17 cellular contexts compared by ENCODE assay signal in the genomic region with DNA sequence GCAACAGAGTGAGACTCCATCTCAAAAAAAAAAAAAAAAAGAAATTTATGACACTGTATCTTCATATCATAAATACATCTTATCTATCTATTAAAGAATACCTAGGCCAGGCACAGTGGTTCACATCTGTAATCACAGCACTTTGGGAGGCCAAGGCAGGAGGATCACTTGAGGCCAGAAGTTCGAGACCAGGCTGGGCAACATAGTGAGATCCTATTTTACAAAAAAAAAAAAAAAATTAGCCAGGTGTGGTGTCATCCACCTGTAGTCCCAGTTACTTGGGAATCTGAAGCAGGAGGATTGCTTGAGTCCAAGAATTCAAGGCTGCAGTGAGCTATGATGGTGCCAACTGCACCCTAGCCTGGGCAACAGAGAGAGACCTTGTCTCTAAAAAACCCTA.
"Had no signal": no experiment of that assay in that cellular context is flagged by ENCODE, and none has a peak within 500 bp of the region (broad histone marks: within the 10 kb centered on the region; RNA-seq: fewer than 3 reads in every experiment).

No MANE protein-coding gene starts in this region.

- H3K4me3 Mint-ChIP-seq: activated CD4-positive, alpha-beta T cell treated with anti-CD3 and anti-CD28 coated beads, Interleukin-2, amount 10 ng/mL, durations not matched to agents 24 days and 14 days; activated CD8-positive, alpha-beta T cell treated with anti-CD3 and anti-CD28 coated beads for 36 hours; activated naive CD4-positive, alpha-beta T cell treated with anti-CD3 and anti-CD28 coated beads, Interleukin-2, amount 50 U/mL, for 24 hours; activated naive CD8-positive, alpha-beta T cell treated with anti-CD3 and anti-CD28 coated beads, Interleukin-2, amount 10 ng/mL, durations not matched to agents 7 days and 5 days; activated T-cell treated with anti-CD3 and anti-CD28 coated beads, Interleukin-2, amount 50 U/mL, for 24 hours; T-cell; T-helper 17 cell had no signal

- H3K4me3 ChIP-seq: adrenal gland, body of pancreas, breast epithelium, PC-9 had no signal

- H3K27me3 Mint-ChIP-seq: activated CD4-positive, alpha-beta T cell treated with anti-CD3 and anti-CD28 coated beads, Interleukin-2, amount 10 ng/mL, durations not matched to agents 24 days and 14 days; activated naive CD4-positive, alpha-beta T cell treated with anti-CD3 and anti-CD28 coated beads, Interleukin-2, amount 50 U/mL, for 24 hours had no signal

- H3K27ac Mint-ChIP-seq: activated CD4-positive, alpha-beta T cell treated with anti-CD3 and anti-CD28 coated beads, Interleukin-2, amount 10 ng/mL, durations not matched to agents 24 days and 14 days; activated CD8-positive, alpha-beta T cell treated with anti-CD3 and anti-CD28 coated beads for 36 hours; activated naive CD4-positive, alpha-beta T cell treated with anti-CD3 and anti-CD28 coated beads, Interleukin-2, amount 50 U/mL, for 24 hours; activated naive CD8-positive, alpha-beta T cell treated with anti-CD3 and anti-CD28 coated beads, Interleukin-2, amount 10 ng/mL, durations not matched to agents 7 days and 5 days; activated T-cell treated with anti-CD3 and anti-CD28 coated beads, Interleukin-2, amount 50 U/mL, for 24 hours; activated T-helper 2 cell treated with anti-CD3 and anti-CD28 coated beads, Interferon-gamma antibody, Interleukin-2, Interleukin-4, amounts not matched to agents 10 μg/mL and 5 μg/mL and 100 μg/mL, durations not matched to agents 14 hours and 24 hours and 36 hours; T-cell; T-helper 17 cell had no signal

- H3K36me3 ChIP-seq: adrenal gland, breast epithelium had no signal

- H3K4me2 ChIP-seq: PC-9 had no signal

- FAIRE-seq: astrocyte, RCC 7860 had no signal

- H3K27ac ChIP-seq: body of pancreas, PC-9, RWPE1, VCaP had no signal

- H3K9me3 Mint-ChIP-seq: activated CD4-positive, alpha-beta T cell treated with anti-CD3 and anti-CD28 coated beads, Interleukin-2, amount 10 ng/mL, durations not matched to agents 24 days and 14 days; activated T-cell treated with anti-CD3 and anti-CD28 coated beads, Interleukin-2, amount 50 U/mL, for 24 hours had no signal

- H2AFZ ChIP-seq: PC-9 had no signal

- H3K9me3 ChIP-seq: adrenal gland, body of pancreas, breast epithelium had no signal

- DNase-seq: activated gamma-delta T cell had no signal

- H3K4me1 ChIP-seq: body of pancreas had no signal

- H3K36me3 Mint-ChIP-seq: activated naive CD4-positive, alpha-beta T cell treated with anti-CD3 and anti-CD28 coated beads, Interleukin-2, amount 50 U/mL, for 24 hours; T-cell had no signal

- H3K27me3 ChIP-seq: adrenal gland, body of pancreas, breast epithelium had no signal
